13 cellular contexts compared by ENCODE assay signal in the genomic region with DNA sequence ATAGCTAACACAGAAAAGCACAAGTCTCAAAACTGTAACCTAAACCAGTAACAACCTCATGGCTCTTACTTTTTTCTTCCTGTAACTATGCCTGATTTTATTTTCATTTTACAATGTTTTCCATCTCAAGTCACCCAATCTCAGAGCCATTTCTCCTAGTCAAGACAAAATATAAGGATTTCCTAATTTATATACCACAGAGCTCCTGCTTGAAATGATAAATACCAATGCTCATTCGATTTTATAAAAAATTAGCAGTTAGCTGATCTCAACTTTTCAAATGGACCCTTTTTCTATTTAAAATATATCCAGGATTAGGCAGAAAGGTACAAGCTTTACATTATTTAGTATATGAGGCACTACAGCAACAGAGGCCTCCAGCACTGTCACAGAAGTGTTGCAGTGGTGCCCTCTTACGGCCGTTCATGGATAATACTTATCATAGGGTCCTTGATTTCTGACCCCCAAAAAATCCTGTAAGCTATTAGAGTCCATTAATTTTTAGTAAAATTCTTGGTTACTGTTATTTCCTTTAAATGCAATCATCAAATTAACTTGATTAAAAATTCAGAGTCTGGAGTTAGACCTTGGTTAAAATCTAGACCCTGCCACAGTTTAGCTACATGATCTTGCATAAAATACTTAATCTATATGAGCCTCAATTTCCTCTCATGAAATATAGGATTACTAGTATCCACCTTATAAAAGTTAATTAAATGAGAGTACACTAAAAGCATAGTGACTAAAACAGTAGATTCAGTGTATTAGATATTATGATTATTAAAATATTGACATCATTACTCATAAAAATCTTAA.
DNase-seq lines count a peak whose midpoint lies in the region; TF ChIP-seq lines count a peak whose summit lies in the region.
"Had no signal": no experiment of that assay in that cellular context is flagged by ENCODE, and none has a peak within 500 bp of the region (broad histone marks: within the 10 kb centered on the region; RNA-seq: fewer than 3 reads in every experiment).

No MANE protein-coding gene starts in this region.

- H3K4me3 ChIP-seq in OCI-LY3 (ENCODE audit: low read length): no peak overlapping the region
- no peak overlapping the region for H3K4me3 ChIP-seq in fibroblast of lung (replicated peaks in 1 of 4; ENCODE audit: control extremely low read depth in 1 of 4, insufficient read depth in 1 of 4, low read depth in 3 of 4, low read length in 4 of 4)
- no peak overlapping the region for H3K4me3 ChIP-seq in prostate gland
- H3K4me3 ChIP-seq: gastrocnemius medialis had no signal

- H3K27ac ChIP-seq in OCI-LY3 (ENCODE audit: low read length) (no peak overlapping the region), fibroblast of lung (ENCODE audit: insufficient read depth, low read length) (no peak overlapping the region), prostate gland (no peak overlapping the region)
- H3K27ac ChIP-seq: gastrocnemius medialis had no signal

- no peak overlapping the region for H3K27ac Mint-ChIP-seq in progenitor cell of endocrine pancreas
- H3K27ac Mint-ChIP-seq: activated naive CD4-positive, alpha-beta T cell treated with anti-CD3 and anti-CD28 coated beads, Interleukin-2, amount 10 ng/mL, durations not matched to agents 7 days and 5 days had no signal

- H3K9me3 ChIP-seq in OCI-LY3 (ENCODE audit: insufficient read depth, low read length): no peaks in the 10 kb centered on the region
- no peaks in the 10 kb centered on the region for H3K9me3 ChIP-seq in fibroblast of lung (ENCODE audit: control insufficient read depth, insufficient read depth, low read depth, low read length)
- H3K9me3 ChIP-seq in prostate gland: no peaks in the 10 kb centered on the region
- H3K9me3 ChIP-seq: gastrocnemius medialis had no signal

- H3K4me1 Mint-ChIP-seq in progenitor cell of endocrine pancreas (ENCODE audit: low read depth): peaks cover 4% of the 10 kb centered on the region

- H3K27me3 Mint-ChIP-seq in progenitor cell of endocrine pancreas: no peaks in the 10 kb centered on the region
- H3K27me3 Mint-ChIP-seq: activated naive CD4-positive, alpha-beta T cell treated with anti-CD3 and anti-CD28 coated beads, Interleukin-2, amount 10 ng/mL, durations not matched to agents 7 days and 5 days; naive B cell had no signal

- H4K20me1 ChIP-seq in OCI-LY3 (ENCODE audit: insufficient read depth, low read length) (no peaks in the 10 kb centered on the region), fibroblast of lung (ENCODE audit: control insufficient read depth, extremely low read depth, insufficient read depth, low read length) (no peaks in the 10 kb centered on the region)

- no peaks in the 10 kb centered on the region for H3K9me3 Mint-ChIP-seq in progenitor cell of endocrine pancreas (ENCODE audit: low read depth)
- H3K9me3 Mint-ChIP-seq: activated naive CD4-positive, alpha-beta T cell treated with anti-CD3 and anti-CD28 coated beads, Interleukin-2, amount 10 ng/mL, durations not matched to agents 7 days and 5 days; naive B cell had no signal

- H3K4me2 ChIP-seq in OCI-LY3 (ENCODE audit: low read length) (no peak overlapping the region), fibroblast of lung (ENCODE audit: extremely low read depth, insufficient read depth, low read length) (no peak overlapping the region)

- TF ChIP-seq CTCF in OCI-LY3 (IDR thresholded peaks at IDR 0.05; ENCODE audit: low read depth, low read length) (0 out of 2 replicates have a peak, but pooled peaks have one; percentile 6), fibroblast of lung (conservative IDR thresholded peaks at IDR 0.05 in 1 of 2, IDR thresholded peaks at IDR 0.05 in 1 of 2; ENCODE audit: low read depth in 1 of 2, low read length in 2 of 2) (peak; percentile 25 to 49), progenitor cell of endocrine pancreas (IDR thresholded peaks at IDR 0.05; ENCODE audit: unreplicated experiment) (peak; percentile 69), prostate gland (IDR thresholded peaks at IDR 0.05) (peak in 1 of 4 experiments; percentile 10)

- peaks cover 48% of the 10 kb centered on the region for H3K36me3 ChIP-seq in OCI-LY3 (replicated peaks; ENCODE audit: low read depth, low read length)
- peaks cover 20% of the 10 kb centered on the region for H3K36me3 ChIP-seq in fibroblast of lung (ENCODE audit: control insufficient read depth, insufficient read depth, low read length)
- H3K36me3 ChIP-seq in prostate gland: no peaks in the 10 kb centered on the region

- no peak overlapping the region for H2AFZ ChIP-seq in OCI-LY3 (ENCODE audit: low read depth, low read length)
- H2AFZ ChIP-seq in fibroblast of lung (ENCODE audit: low read length): no peak overlapping the region

- intact Hi-C loops in prostate gland (cut with DNase I): no loop called here

- H3K27me3 ChIP-seq in OCI-LY3 (ENCODE audit: low read depth, low read length): no peaks in the 10 kb centered on the region
- H3K27me3 ChIP-seq in fibroblast of lung (ENCODE audit: control insufficient read depth, insufficient read depth, low read length): no peaks in the 10 kb centered on the region
- H3K27me3 ChIP-seq in prostate gland (replicated peaks; ENCODE audit: insufficient read depth): no peaks in the 10 kb centered on the region
- H3K27me3 ChIP-seq: gastrocnemius medialis had no signal

- no peak overlapping the region for H3K4me3 Mint-ChIP-seq in progenitor cell of endocrine pancreas (ENCODE audit: low read depth)
- H3K4me3 Mint-ChIP-seq: activated naive CD4-positive, alpha-beta T cell treated with anti-CD3 and anti-CD28 coated beads, Interleukin-2, amount 10 ng/mL, durations not matched to agents 7 days and 5 days; naive B cell had no signal

- DNase-seq in NCI-H1092 treated with DMSO at 0.1 percent for 48 hours (lab: John Stamatoyannopoulos, UW) (peak; percentile 5), NCI-H1092 (lab: John Stamatoyannopoulos, UW) (no peak), fibroblast of lung (ENCODE audit: low read depth in 2 of 2) (peak in 1 of 2 donors; percentile 19), progenitor cell of endocrine pancreas (ENCODE audit: low spot score, unreplicated experiment) (no peak), activated gamma-delta T cell treated with Interleukin-2 at 50 U/mL for 16 hours (no peak), prostate gland (ENCODE audit: low spot score) (no peak)
- DNase-seq in stimulated activated CD8-positive, alpha-beta memory T cell treated with anti-CD3 and anti-CD28 coated beads, Interleukin-4, amount 100 ng/mL, for 48 hours: no peak
- DNase-seq: activated naive CD4-positive, alpha-beta T cell treated with anti-CD3 and anti-CD28 coated beads, Interleukin-2, amount 10 ng/mL, durations not matched to agents 7 days and 5 days; gastrocnemius medialis; naive B cell; NCI-H2029 treated with DMSO at 0.1 percent for 48 hours; stimulated activated CD4-positive, alpha-beta T cell treated with anti-CD3 and anti-CD28 coated beads, Interleukin-4, amount 100 ng/mL, for 4 hours had no signal

- peaks cover 4% of the 10 kb centered on the region for H3K4me1 ChIP-seq in OCI-LY3 (ENCODE audit: low read length)
- H3K4me1 ChIP-seq in fibroblast of lung (ENCODE audit: control insufficient read depth, extremely low read depth, insufficient read depth, low read length): no peaks in the 10 kb centered on the region
- no peaks in the 10 kb centered on the region for H3K4me1 ChIP-seq in prostate gland (replicated peaks)
- H3K4me1 ChIP-seq: gastrocnemius medialis had no signal

- WGBS in prostate gland: 74% methylated on average over 3 of the region's 3 CpGs

- no peak for TF ChIP-seq POLR2A in prostate gland (IDR thresholded peaks at IDR 0.05)

- no peak overlapping the region for H3K9ac ChIP-seq in OCI-LY3 (ENCODE audit: low read length)
- no peak overlapping the region for H3K9ac ChIP-seq in fibroblast of lung (ENCODE audit: insufficient read depth, low read length)

- H3K79me2 ChIP-seq in OCI-LY3 (ENCODE audit: low read length) (no peaks in the 10 kb centered on the region), fibroblast of lung (ENCODE audit: control insufficient read depth, insufficient read depth, low read length) (no peaks in the 10 kb centered on the region)

- H3K36me3 Mint-ChIP-seq in progenitor cell of endocrine pancreas (ENCODE audit: insufficient read depth): peaks cover 18% of the 10 kb centered on the region
